ENCODE assay signal across 9 cellular contexts in the genomic region with DNA sequence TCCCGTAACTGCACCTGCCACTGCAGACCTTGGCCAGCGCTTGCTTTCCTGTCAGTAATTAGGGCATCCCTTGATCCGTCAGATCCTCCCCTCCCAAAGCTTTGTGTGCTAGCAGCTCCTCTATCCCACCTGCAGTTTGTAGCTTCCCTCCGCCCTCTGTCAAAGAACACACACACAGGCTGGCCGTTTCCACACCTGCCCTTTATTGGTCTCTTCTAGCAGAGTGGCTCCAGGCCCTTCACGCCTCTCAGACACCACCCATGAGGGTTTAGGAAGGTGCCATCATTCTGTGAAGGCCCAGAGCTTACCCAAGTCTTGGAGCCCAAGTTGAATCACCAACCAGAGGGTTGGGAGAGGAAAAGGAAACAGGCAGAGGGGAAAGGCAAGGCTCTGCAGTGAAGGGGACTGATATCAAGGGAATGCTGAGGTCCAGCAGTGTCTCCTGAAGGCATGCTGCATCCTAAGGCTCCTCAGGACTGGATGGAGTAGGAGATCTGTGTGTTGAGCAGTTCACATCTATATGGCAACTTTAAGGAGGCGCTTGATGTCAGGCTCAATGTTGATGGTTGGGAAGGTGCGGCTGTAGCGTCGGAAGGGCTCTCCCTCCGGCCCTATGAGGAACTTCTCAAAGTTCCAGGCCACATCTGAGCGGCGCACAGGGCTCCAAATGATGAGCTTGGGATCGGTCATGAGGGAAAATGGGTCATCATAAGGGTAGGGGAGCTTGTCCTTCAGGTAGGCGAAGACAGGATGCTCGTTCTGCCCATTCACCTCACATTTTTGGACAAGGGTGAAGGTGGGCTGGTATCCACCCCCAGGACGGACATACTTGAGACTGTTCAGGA.
DNase-seq lines count a peak whose midpoint lies in the region.
"Had no signal": no experiment of that assay in that cellular context is flagged by ENCODE, and none has a peak within 500 bp of the region (broad histone marks: within the 10 kb centered on the region; RNA-seq: fewer than 3 reads in every experiment).

No MANE protein-coding gene starts in this region.

- no peak overlapping the region for H3K4me3 ChIP-seq in mucosa of stomach (ENCODE audit: low read length)
- H3K4me3 ChIP-seq: ascending aorta had no signal

- H3K36me3 ChIP-seq in mucosa of stomach (ENCODE audit: control insufficient read depth, insufficient read depth, low read length) = peaks cover 9% of the 10 kb centered on the region

- DNase-seq in NCI-H1417 (lab: John Stamatoyannopoulos, UW) = peak; percentile 49 to 84 (median 53)
- no peak for DNase-seq in NCI-H1417 treated with DMSO at 0.1 percent for 48 hours (lab: John Stamatoyannopoulos, UW)
- DNase-seq in NCI-H748 (lab: John Stamatoyannopoulos, UW; ENCODE audit: unreplicated experiment) = peak; percentile 86
- no peak for DNase-seq in NCI-H1930 (lab: John Stamatoyannopoulos, UW)
- no peak for DNase-seq in HPDE6-E6E7 (ENCODE audit: extremely low spot score)
- DNase-seq: erythroblast had no signal

- H3K4me1 ChIP-seq in mucosa of stomach (ENCODE audit: control insufficient read depth, insufficient read depth, low read length) = peaks cover 40% of the 10 kb centered on the region

- H3K9ac ChIP-seq in mucosa of stomach (ENCODE audit: low read length) = peak overlapping the region; percentile 12

- H3K27me3 ChIP-seq in mucosa of stomach (ENCODE audit: control insufficient read depth, insufficient read depth, low read length) = no peaks in the 10 kb centered on the region
- H3K27me3 ChIP-seq: ascending aorta, Peyer's patch had no signal

- no peaks in the 10 kb centered on the region for H3K9me3 ChIP-seq in mucosa of stomach (ENCODE audit: control insufficient read depth, low read length)
- H3K9me3 ChIP-seq: ascending aorta, Peyer's patch had no signal

Comparison
In these comparisons a context has a peak if more than half of its experiments do, and no peak if none do; other contexts are left out.
1. DNase-seq: peak in NCI-H1417 (3 of 3) and NCI-H748 (single experiment); none in NCI-H1417 treated with DMSO at 0.1 percent for 48 hours (single experiment), NCI-H1930 (0 of 2) and HPDE6-E6E7 (single experiment).